ENCODE assay signal across 12 cellular contexts in genomic region chr19:48558018-48558684, GRCh38. TPM values are rescaled to one million over a fixed set of nuclear protein-coding genes. Genes with fewer than 3 reads are reported as not detected.
A peak's percentile ranks its signal among the peaks of the same experiment; 100 is the strongest.
DNase-seq lines count a peak whose midpoint lies in the region; ATAC-seq and TF ChIP-seq lines count a peak whose summit lies in the region.
"Had no signal": no experiment of that assay in that cellular context is flagged by ENCODE, and none has a peak within 500 bp of the region (broad histone marks: within the 10 kb centered on the region; RNA-seq: fewer than 3 reads in every experiment).

No MANE protein-coding gene starts in this region.

- H3K9me3 ChIP-seq in Panc1 (ENCODE audit: control insufficient read depth, insufficient read depth, low read depth, low read length) (no peaks in the 10 kb centered on the region), prostate gland (no peaks in the 10 kb centered on the region)

- 12% methylated on average over 25 of the region's 27 CpGs for WGBS in prostate gland

- no peak for TF ChIP-seq CTCF in Panc1 (IDR thresholded peaks at IDR 0.05)
- TF ChIP-seq CTCF in fibroblast of pulmonary artery (IDR thresholded peaks at IDR 0.05; ENCODE audit: low read length, missing control alignments): no peak
- TF ChIP-seq CTCF in prostate gland (IDR thresholded peaks at IDR 0.05): no peak

- BruUV-seq in Panc1 (replicated peaks; lab: Mats Ljungman, UMichigan): no TSS peak

- H3K27ac ChIP-seq in Panc1 (ENCODE audit: low read length) (peak overlapping the region; percentile 77), prostate gland (peak overlapping the region; percentile 75 to 76)

- in situ Hi-C loops in Panc1 (cut with HindIII; ENCODE audit: low pct_unique_long_range_greater_than_20kb, low sequenced_read_pairs): no loop called here

- CTCF ChIA-PET in Panc1 (lab: Charles Lee): no interaction called here

- POLR2A ChIA-PET in Panc1 (lab: Charles Lee): interaction anchor here (0.6 to 0.7 kb wide), 3 partner anchors 15 to 700 kb away, joined by 3 to 10 read pairs (median 7); no protein-coding TSS in a partner anchor

- no peak overlapping the region for H3K4me3 ChIP-seq in Panc1 (ENCODE audit: low read depth in 2 of 2, low read length in 2 of 2)
- no peak overlapping the region for H3K4me3 ChIP-seq in fibroblast of pulmonary artery (replicated peaks; ENCODE audit: low read depth, low read length)
- H3K4me3 ChIP-seq in prostate gland: peak overlapping the region in 1 of 2 donors; percentile 13

- intact Hi-C loops in Panc1 (cut with micrococcal nuclease; ENCODE audit: unreplicated experiment) (no loop called here), prostate gland (cut with DNase I) (no loop called here)

- H3K27me3 ChIP-seq in Panc1 (ENCODE audit: control insufficient read depth, insufficient read depth, low read length) (no peaks in the 10 kb centered on the region), prostate gland (replicated peaks; ENCODE audit: insufficient read depth) (no peaks in the 10 kb centered on the region)

- TF ChIP-seq POLR2A in prostate gland (IDR thresholded peaks at IDR 0.05): peak; percentile 33

- ATAC-seq in Panc1 (peak; percentile 39), HG02571 (IDR thresholded peaks at IDR 0.05; ENCODE audit: unreplicated experiment) (no peak), GM21529 (IDR thresholded peaks at IDR 0.05; ENCODE audit: unreplicated experiment) (no peak)

- H3K36me3 ChIP-seq in Panc1 (ENCODE audit: control insufficient read depth, insufficient read depth, low read length) (no peaks in the 10 kb centered on the region), prostate gland (no peaks in the 10 kb centered on the region)

- H3K4me1 ChIP-seq in Panc1 (ENCODE audit: control insufficient read depth, insufficient read depth, low read length): peaks cover 23% of the 10 kb centered on the region
- no peaks in the 10 kb centered on the region for H3K4me1 ChIP-seq in prostate gland (replicated peaks)

- DNase-seq in ELR (ENCODE audit: low read depth): peak; percentile 90
- no peak for DNase-seq in Panc1 (ENCODE audit: low read depth, low spot score)
- DNase-seq in fibroblast of pulmonary artery (ENCODE audit: low read depth): peak; percentile 31
- DNase-seq in prostate gland (ENCODE audit: low spot score): peak; percentile 87
- no peak for DNase-seq in globus pallidus (ENCODE audit: low spot score)
- no peak for DNase-seq in T-helper 2 cell
- DNase-seq: GOT3, NCI-H1930 had no signal

RNA-seq across cellular contexts. Expression of gene SULT2B1, which starts 6.2 kb away (rescaled TPM):
- total RNA-seq in Panc1 (2021; ENCODE audit: unreplicated experiment) (3.6 TPM), prostate gland (10 to 100 TPM; 14.6 to 43.0 TPM)
- 7.1 TPM for polyA plus RNA-seq in Panc1 (2012; ENCODE audit: insufficient read length)
- total RNA-seq: mononuclear cell had no signal

RNA-seq across cellular contexts. Expression of gene LMTK3, which starts 46.5 kb away (rescaled TPM):
- total RNA-seq in Panc1 (2021; ENCODE audit: unreplicated experiment) (10.6 TPM), prostate gland (10 to 100 TPM in 1 of 2 donors, 1 to 10 TPM in 1; 7.4 to 10.2 TPM)
- 16.9 TPM for polyA plus RNA-seq in Panc1 (2012; ENCODE audit: insufficient read length)

RNA-seq across cellular contexts. Expression of gene SPACA4, which starts 48.4 kb away (rescaled TPM):
- not detected for total RNA-seq in Panc1 (2021; ENCODE audit: unreplicated experiment)
- polyA plus RNA-seq in Panc1 (2012; ENCODE audit: insufficient read length): not detected
- total RNA-seq in prostate gland: 1 to 10 TPM in 1 of 2 donors, under 1 TPM in 1; 0.32 to 6.0 TPM
- total RNA-seq: mononuclear cell; T-helper 2 cell treated with Interferon-gamma antibody and Interleukin-4, amounts not matched to agents 100 ng/mL and 5 ng/mL, for 36 hours had no signal

RNA-seq across cellular contexts. Expression of gene FAM83E, which starts 56.7 kb away (rescaled TPM):
- total RNA-seq in Panc1 (2021; ENCODE audit: unreplicated experiment): 1.0 TPM
- polyA plus RNA-seq in Panc1 (2012; ENCODE audit: insufficient read length): not detected
- 1 to 10 TPM; 2.8 to 8.8 TPM for total RNA-seq in prostate gland

Comparison
In these comparisons a context has a peak if more than half of its experiments do, and no peak if none do; other contexts are left out.
1. DNase-seq: peak in ELR (single experiment), fibroblast of pulmonary artery (single experiment) and prostate gland (single experiment); none in Panc1 (single experiment), globus pallidus (single experiment) and T-helper 2 cell (0 of 5).